ENCODE assay signal across 12 cellular contexts in genomic region chr7:143415209-143415608, GRCh38. TPM values are rescaled to one million over a fixed set of nuclear protein-coding genes. Genes with fewer than 3 reads are reported as not detected.
"Had no signal": no experiment of that assay in that cellular context is flagged by ENCODE, and none has a peak within 500 bp of the region (broad histone marks: within the 10 kb centered on the region; RNA-seq: fewer than 3 reads in every experiment).

No MANE protein-coding gene starts in this region.

RNA-seq across cellular contexts. Expression of gene TAS2R60, which starts 28.0 kb away (rescaled TPM):
- total RNA-seq: activated CD4-positive, alpha-beta T cell treated with anti-CD3 and anti-CD28 coated beads, Interleukin-2, amount 10 ng/mL, durations not matched to agents 24 days and 14 days; activated CD8-positive, alpha-beta memory T cell treated with anti-CD3 and anti-CD28 coated beads for 36 hours; activated CD8-positive, alpha-beta T cell treated with anti-CD3 and anti-CD28 coated beads for 36 hours; activated naive CD8-positive, alpha-beta T cell treated with anti-CD3 and anti-CD28 coated beads for 36 hours; activated T-cell treated with anti-CD3 and anti-CD28 coated beads, Interleukin-2, amount 50 U/mL, for 72 hours; activated T-helper 17 cell treated with anti-CD3 and anti-CD28 coated beads, Interleukin-2, amount 50 U/mL, for 72 hours; cardiac muscle cell; PC-9; Right ventricle myocardium superior; T-helper 1 cell treated with Interleukin-12 subunit alpha and Interleukin-12 subunit beta and Interleukin-4 antibody, amounts not matched to agents 30 ng/mL and 1 ng/mL, for 36 hours; T-helper 2 cell treated with Interferon-gamma antibody and Interleukin-4, amounts not matched to agents 100 ng/mL and 5 ng/mL, for 36 hours had no signal
- polyA plus RNA-seq: aorta, cardiac muscle cell had no signal
